In the genomic region with DNA sequence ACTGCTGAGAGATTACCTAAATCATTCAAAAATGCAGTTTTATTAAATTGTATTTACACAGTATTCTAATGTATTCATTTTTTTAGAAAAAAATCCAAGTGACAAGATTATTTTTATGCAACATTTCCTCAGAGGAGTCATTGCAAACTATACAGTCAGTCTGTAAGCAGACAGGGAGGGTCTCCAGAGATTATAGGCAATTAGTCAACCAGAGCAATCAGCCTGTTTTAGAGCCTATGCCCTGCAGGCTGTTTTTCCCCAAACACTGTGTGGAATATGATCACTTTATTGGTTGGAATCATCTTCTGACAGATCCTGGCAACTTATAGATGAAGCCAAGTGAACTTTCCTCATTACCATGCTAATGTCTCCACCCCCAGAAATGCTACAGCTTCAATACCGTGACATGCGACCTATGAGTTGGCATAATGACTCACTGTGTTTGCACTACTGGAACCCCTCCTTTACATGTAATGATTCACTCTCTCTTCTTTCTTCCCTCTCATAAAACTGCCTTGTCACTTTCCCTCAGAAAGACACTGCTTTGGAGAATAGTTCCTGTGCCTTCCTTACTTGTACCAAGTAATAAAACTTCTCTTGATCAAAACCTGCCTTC, we compare ENCODE assay signal across 11 cellular contexts.
DNase-seq lines count a peak whose midpoint lies in the region; FAIRE-seq and TF ChIP-seq lines count a peak whose summit lies in the region.
"Had no signal": no experiment of that assay in that cellular context is flagged by ENCODE, and none has a peak within 500 bp of the region (broad histone marks: within the 10 kb centered on the region; RNA-seq: fewer than 3 reads in every experiment).

No MANE protein-coding gene starts in this region.

- H3K27me3 ChIP-seq in breast epithelium: no peaks in the 10 kb centered on the region
- no peaks in the 10 kb centered on the region for H3K27me3 ChIP-seq in SJSA1 (replicated peaks)
- H3K27me3 ChIP-seq: BLaER1 had no signal

- H3K27ac ChIP-seq in breast epithelium (no peak overlapping the region), SJSA1 (peak overlapping the region; percentile 80)
- H3K27ac ChIP-seq: BLaER1 had no signal

- H3K4me3 ChIP-seq in breast epithelium (no peak overlapping the region), SJSA1 (no peak overlapping the region), fibroblast of pulmonary artery (replicated peaks; ENCODE audit: low read depth, low read length) (no peak overlapping the region)
- H3K4me3 ChIP-seq: BLaER1 had no signal

- H3K9me3 Mint-ChIP-seq in MCF 10A (ENCODE audit: unreplicated experiment): no peaks in the 10 kb centered on the region

- TF ChIP-seq CTCF in MCF 10A (IDR thresholded peaks at IDR 0.05; ENCODE audit: unreplicated experiment): no peak
- TF ChIP-seq CTCF in breast epithelium (IDR thresholded peaks at IDR 0.05): no peak
- no peak for TF ChIP-seq CTCF in fibroblast of pulmonary artery (IDR thresholded peaks at IDR 0.05; ENCODE audit: low read length, missing control alignments)

- TF ChIP-seq POLR2A in breast epithelium (IDR thresholded peaks at IDR 0.05) (no peak), GM12892 (IDR thresholded peaks at IDR 0.05; ENCODE audit: low read depth, low read length) (no peak)

- peak; percentile 93 for DNase-seq in MCF 10A (ENCODE audit: unreplicated experiment)
- no peak for DNase-seq in breast epithelium (ENCODE audit: low spot score in 2 of 2)
- peak; percentile 72 to 84 for DNase-seq in SJSA1 (ENCODE audit: low read depth in 1 of 2, low spot score in 2 of 2)
- peak; percentile 70 for DNase-seq in fibroblast of pulmonary artery (ENCODE audit: low read depth)
- DNase-seq in urothelium cell line (ENCODE audit: low spot score): peak; percentile 68
- DNase-seq in frontal cortex (ENCODE audit: low spot score in 2 of 2): no peak
- DNase-seq in NCI-H128 (lab: John Stamatoyannopoulos, UW; ENCODE audit: unreplicated experiment): no peak
- no peak for DNase-seq in GM12892 (ENCODE audit: insufficient read length)

- CTCF ChIA-PET in MCF 10A (lab: Yijun Ruan, JAX): interaction anchor here (0.7 kb wide), 1 partner anchor 16 kb away, joined by 3 read pairs; no protein-coding TSS in a partner anchor

- H3K4me1 ChIP-seq in breast epithelium: no peaks in the 10 kb centered on the region
- H3K4me1 ChIP-seq in SJSA1 (replicated peaks): peaks cover 15% of the 10 kb centered on the region
- H3K4me1 ChIP-seq: BLaER1 had no signal

- H3K4me3 Mint-ChIP-seq in MCF 10A (ENCODE audit: unreplicated experiment): no peak overlapping the region
- H3K4me3 Mint-ChIP-seq: activated naive CD4-positive, alpha-beta T cell treated with anti-CD3 and anti-CD28 coated beads, Interleukin-2, amount 50 U/mL, for 24 hours had no signal

- H3K36me3 Mint-ChIP-seq in MCF 10A (ENCODE audit: insufficient read depth, unreplicated experiment): no peaks in the 10 kb centered on the region
- H3K36me3 Mint-ChIP-seq: activated naive CD4-positive, alpha-beta T cell treated with anti-CD3 and anti-CD28 coated beads, Interleukin-2, amount 50 U/mL, for 24 hours had no signal

- BruUV-seq in MCF 10A (replicated peaks; lab: Mats Ljungman, UMichigan): no TSS peak

- H3K36me3 ChIP-seq in breast epithelium (no peaks in the 10 kb centered on the region), SJSA1 (no peaks in the 10 kb centered on the region)
- H3K36me3 ChIP-seq: BLaER1 had no signal

- FAIRE-seq in urothelium cell line (lab: Jason Lieb, UNC): peak; percentile 72
- FAIRE-seq in frontal cortex (lab: Jason Lieb, UNC): no peak
- no peak for FAIRE-seq in GM12892 (lab: Jason Lieb, UNC)
- FAIRE-seq: islet of Langerhans had no signal

- POLR2A ChIA-PET in MCF 10A (lab: Yijun Ruan, JAX): interaction anchor here (0.7 to 1.5 kb wide), 4 partner anchors 8 to 92 kb away, joined by 3 to 4 read pairs (median 3); no protein-coding TSS in a partner anchor

- no peaks in the 10 kb centered on the region for H3K27me3 Mint-ChIP-seq in MCF 10A (ENCODE audit: insufficient read depth, unreplicated experiment)
- H3K27me3 Mint-ChIP-seq: activated naive CD4-positive, alpha-beta T cell treated with anti-CD3 and anti-CD28 coated beads, Interleukin-2, amount 50 U/mL, for 24 hours had no signal

- intact Hi-C loops in MCF 10A (cut with micrococcal nuclease) (no loop called here), breast epithelium (cut with DNase I; ENCODE audit: low total_unique reads) (no loop called here)

- H3K9me3 ChIP-seq in breast epithelium (peaks cover 0 to 4% of the 10 kb centered on the region in 2 donors), SJSA1 (replicated peaks) (no peaks in the 10 kb centered on the region)
- H3K9me3 ChIP-seq: BLaER1 had no signal

- H3K4me1 Mint-ChIP-seq in MCF 10A (ENCODE audit: insufficient read depth, unreplicated experiment): peaks cover 8% of the 10 kb centered on the region
- H3K4me1 Mint-ChIP-seq: activated naive CD4-positive, alpha-beta T cell treated with anti-CD3 and anti-CD28 coated beads, Interleukin-2, amount 50 U/mL, for 24 hours had no signal

- H3K27ac Mint-ChIP-seq in MCF 10A (ENCODE audit: low read depth, unreplicated experiment): peak overlapping the region; percentile 47
- H3K27ac Mint-ChIP-seq: activated naive CD4-positive, alpha-beta T cell treated with anti-CD3 and anti-CD28 coated beads, Interleukin-2, amount 50 U/mL, for 24 hours had no signal

Comparison
In these comparisons a context has a peak if more than half of its experiments do, and no peak if none do; other contexts are left out.
1. DNase-seq: peak in MCF 10A (single experiment), SJSA1 (2 of 2), fibroblast of pulmonary artery (single experiment) and urothelium cell line (single experiment); none in breast epithelium (0 of 2), frontal cortex (0 of 2), NCI-H128 (single experiment) and GM12892 (single experiment).